8 cellular contexts compared by ENCODE assay signal in genomic region chr3:171646357-171647133, GRCh38.
DNase-seq lines count a peak whose midpoint lies in the region; ATAC-seq, FAIRE-seq and TF ChIP-seq lines count a peak whose summit lies in the region.

No MANE protein-coding gene starts in this region.

- no peaks in the 10 kb centered on the region for H3K27me3 ChIP-seq in esophagus squamous epithelium

- peak; percentile 75 for FAIRE-seq in RCC 7860 (lab: Jason Lieb, UNC)

- peak overlapping the region in 3 of 4 donors; percentile 26 to 63 (median 56) for H3K27ac ChIP-seq in esophagus squamous epithelium

- no peak overlapping the region for H3K4me3 Mint-ChIP-seq in neural crest cell

- H3K4me1 ChIP-seq in esophagus squamous epithelium = peaks cover 0 to 9% (median 3%) of the 10 kb centered on the region in 3 donors

- no peak for TF ChIP-seq POLR2A in esophagus squamous epithelium (IDR thresholded peaks at IDR 0.05)

- intact Hi-C loops in esophagus squamous epithelium (cut with DNase I) = loop anchor here (5.0 to 10.0 kb wide), 2 partner anchors 126 to 188 kb away; no protein-coding TSS in a partner anchor

- no peak for ATAC-seq in HG03135 (IDR thresholded peaks at IDR 0.05; ENCODE audit: unreplicated experiment)

- in situ Hi-C loops in G401 (cut with HindIII; ENCODE audit: low sequenced_read_pairs) = no loop called here

- no peaks in the 10 kb centered on the region for H3K27me3 Mint-ChIP-seq in neural crest cell (ENCODE audit: low read depth)

- DNase-seq in G401 (ENCODE audit: low spot score) = peak; percentile 43
- DNase-seq in HuH-7 (ENCODE audit: low spot score) = peak; percentile 24
- DNase-seq in RCC 7860 (ENCODE audit: low spot score) = peak; percentile 41
- DNase-seq in esophagus squamous epithelium (lab: John Stamatoyannopoulos, UW) = no peak
- DNase-seq in neural crest cell (ENCODE audit: low read depth, low spot score) = no peak
- DNase-seq in islet precursor cell = no peak
- DNase-seq in occipital lobe (lab: John Stamatoyannopoulos, UW) = no peak

- H3K9me3 ChIP-seq in esophagus squamous epithelium = no peaks in the 10 kb centered on the region

- peaks cover 5% of the 10 kb centered on the region for H3K4me1 Mint-ChIP-seq in neural crest cell

- TF ChIP-seq CTCF in esophagus squamous epithelium (IDR thresholded peaks at IDR 0.05) (peak in 5 of 6 experiments; percentile 43 to 64 (median 57)), neural crest cell (conservative IDR thresholded peaks at IDR 0.05) (peak; percentile 71)

- WGBS in esophagus squamous epithelium, 2 donors = 18 to 26% methylated on average over 4 of the region's 4 CpGs

- H3K4me3 ChIP-seq in esophagus squamous epithelium = no peak overlapping the region

- H3K36me3 Mint-ChIP-seq in neural crest cell (ENCODE audit: low read depth) = no peaks in the 10 kb centered on the region

- peaks cover 2% of the 10 kb centered on the region for H3K9me3 Mint-ChIP-seq in neural crest cell

- H3K36me3 ChIP-seq in esophagus squamous epithelium = peaks cover 0 to 62% (median 0%) of the 10 kb centered on the region in 3 donors

- H3K27ac Mint-ChIP-seq in neural crest cell (ENCODE audit: unreplicated experiment) = no peak overlapping the region

Comparison
In these comparisons a context has a peak if more than half of its experiments do, and no peak if none do; other contexts are left out.
1. DNase-seq: peak in G401 (single experiment), HuH-7 (single experiment) and RCC 7860 (single experiment); none in esophagus squamous epithelium (single experiment), neural crest cell (single experiment), islet precursor cell (single experiment) and occipital lobe (single experiment).